ENCODE assay signal across 8 cellular contexts in genomic region chr11:76206077-76206326, GRCh38. TPM values are rescaled to one million over a fixed set of nuclear protein-coding genes. Genes with fewer than 3 reads are reported as not detected.
A peak's percentile ranks its signal among the peaks of the same experiment; 100 is the strongest.
DNase-seq lines count a peak whose midpoint lies in the region; ATAC-seq and TF ChIP-seq lines count a peak whose summit lies in the region.

No MANE protein-coding gene starts in this region.

- CTCF ChIA-PET in activated CD4-positive, alpha-beta T cell treated with anti-CD3 and anti-CD28 coated beads for 36 hours (lab: Charles Lee) = interaction anchor here (1.5 kb wide), 1 partner anchor 88 kb away, joined by 3 read pairs; no protein-coding TSS in a partner anchor

- H3K9me3 ChIP-seq in left lung (no peaks in the 10 kb centered on the region), suprapubic skin (no peaks in the 10 kb centered on the region), adrenal gland (replicated peaks in 1 of 3) (no peaks in the 10 kb centered on the region)

- H3K27me3 ChIP-seq in left lung = peaks cover 22 to 82% of the 10 kb centered on the region in 2 donors
- peaks cover 52% of the 10 kb centered on the region for H3K27me3 ChIP-seq in suprapubic skin
- H3K27me3 ChIP-seq in adrenal gland = no peaks in the 10 kb centered on the region

- H3K36me3 ChIP-seq in left lung = no peaks in the 10 kb centered on the region
- no peaks in the 10 kb centered on the region for H3K36me3 ChIP-seq in suprapubic skin
- H3K36me3 ChIP-seq in adrenal gland (replicated peaks in 1 of 2) = no peaks in the 10 kb centered on the region

- no CpG with 5 or more reads among the region's 18 CpGs for WGBS in suprapubic skin
- 33 to 49% (median 44%) methylated on average over 7 to 18 of the region's 18 CpGs for WGBS in adrenal gland, 4 donors

- TF ChIP-seq POLR2A in suprapubic skin (IDR thresholded peaks at IDR 0.05) = no peak
- no peak for TF ChIP-seq POLR2A in adrenal gland (IDR thresholded peaks at IDR 0.05)

- TF ChIP-seq CTCF in left lung (IDR thresholded peaks at IDR 0.05) (no peak), suprapubic skin (IDR thresholded peaks at IDR 0.05) (no peak), adrenal gland (IDR thresholded peaks at IDR 0.05) (no peak)

- no peak for DNase-seq in activated CD4-positive, alpha-beta T cell treated with anti-CD3 and anti-CD28 coated beads for 36 hours
- no peak for DNase-seq in activated CD4-positive, alpha-beta T cell treated with anti-CD3 and anti-CD28 coated beads, Interleukin-2, amount 50 U/mL, for 48 hours
- DNase-seq in astrocyte of the hippocampus (ENCODE audit: low read depth, low spot score) (peak; percentile 14), left lung (no peak), suprapubic skin (ENCODE audit: low spot score in 2 of 2) (no peak), COLO668 (lab: John Stamatoyannopoulos, UW; ENCODE audit: unreplicated experiment) (no peak), adrenal gland (no peak)

- H3K27ac ChIP-seq in left lung = no peak overlapping the region
- no peak overlapping the region for H3K27ac ChIP-seq in suprapubic skin
- H3K27ac ChIP-seq in adrenal gland = peak overlapping the region in 1 of 5 donors; percentile 7

- H3K27ac Mint-ChIP-seq in activated CD4-positive, alpha-beta T cell treated with anti-CD3 and anti-CD28 coated beads for 36 hours = no peak overlapping the region

- H3K4me1 Mint-ChIP-seq in activated CD4-positive, alpha-beta T cell treated with anti-CD3 and anti-CD28 coated beads for 36 hours = peaks cover 15% of the 10 kb centered on the region

- peak overlapping the region; percentile 48 to 55 for H3K4me3 ChIP-seq in left lung
- peak overlapping the region; percentile 73 for H3K4me3 ChIP-seq in suprapubic skin
- peak overlapping the region in 2 of 4 donors; percentile 37 to 65 for H3K4me3 ChIP-seq in adrenal gland

- POLR2A ChIA-PET in activated CD4-positive, alpha-beta T cell treated with anti-CD3 and anti-CD28 coated beads for 36 hours (lab: Charles Lee) = no interaction called here

- peaks cover 41% of the 10 kb centered on the region for H3K27me3 Mint-ChIP-seq in activated CD4-positive, alpha-beta T cell treated with anti-CD3 and anti-CD28 coated beads for 36 hours

- intact Hi-C loops in activated CD4-positive, alpha-beta T cell treated with anti-CD3 and anti-CD28 coated beads for 36 hours (cut with DNase I, micrococcal nuclease) = loop anchor here (2.0 to 5.0 kb wide), 4 partner anchors 176 to 476 kb away; partner anchors contain the start of genes GVQW3 (in 1 of the 2) and THAP12 (in 1 of the 2)
- intact Hi-C loops in left lung (cut with DNase I) (loop anchor here in 1 of 2 donors (5.0 kb wide), 1 partner anchor 111 kb away; no protein-coding TSS in a partner anchor), adrenal gland (cut with DNase I) (loop anchor here in 1 of 2 donors (2.0 to 10.0 kb wide), 2 partner anchors 113 to 309 kb away; no protein-coding TSS in a partner anchor)

- H3K4me1 ChIP-seq in left lung (peaks cover 23 to 57% of the 10 kb centered on the region in 2 donors), suprapubic skin (peaks cover 54% of the 10 kb centered on the region), adrenal gland (replicated peaks in 1 of 2) (peaks cover 27 to 45% of the 10 kb centered on the region in 2 donors)

- H3K36me3 Mint-ChIP-seq in activated CD4-positive, alpha-beta T cell treated with anti-CD3 and anti-CD28 coated beads for 36 hours (ENCODE audit: low read depth) = no peaks in the 10 kb centered on the region

- no peaks in the 10 kb centered on the region for H3K9me3 Mint-ChIP-seq in activated CD4-positive, alpha-beta T cell treated with anti-CD3 and anti-CD28 coated beads for 36 hours (ENCODE audit: low read depth)

- no peak for TF ChIP-seq EP300 in suprapubic skin (IDR thresholded peaks at IDR 0.05)

- peak overlapping the region; percentile 41 for H3K4me3 Mint-ChIP-seq in activated CD4-positive, alpha-beta T cell treated with anti-CD3 and anti-CD28 coated beads for 36 hours

- no peak for ATAC-seq in activated CD4-positive, alpha-beta T cell treated with anti-CD3 and anti-CD28 coated beads for 36 hours
- ATAC-seq in left lung (no peak), GM21381 (IDR thresholded peaks at IDR 0.05; ENCODE audit: unreplicated experiment) (no peak)

RNA-seq across cellular contexts. Expression of gene WNT11, which starts 0.3 kb away (rescaled TPM):
- not detected for total RNA-seq in activated CD4-positive, alpha-beta T cell treated with anti-CD3 and anti-CD28 coated beads for 36 hours
- total RNA-seq in left lung = 1 to 10 TPM; 1.3 to 4.8 TPM
- total RNA-seq in suprapubic skin = 10 to 100 TPM in 2 of 4 donors, 1 to 10 TPM in 2; 7.8 to 19.5 (median 11.0) TPM
- 10 to 100 TPM; 17.9 to 88.2 (median 35.7) TPM for total RNA-seq in adrenal gland
- 10 to 100 TPM in 1 of 3 donors, 1 to 10 TPM in 2; 3.8 to 14.1 (median 9.4) TPM for polyA plus RNA-seq in adrenal gland
